ENCODE assay signal across 22 cellular contexts in the genomic region with DNA sequence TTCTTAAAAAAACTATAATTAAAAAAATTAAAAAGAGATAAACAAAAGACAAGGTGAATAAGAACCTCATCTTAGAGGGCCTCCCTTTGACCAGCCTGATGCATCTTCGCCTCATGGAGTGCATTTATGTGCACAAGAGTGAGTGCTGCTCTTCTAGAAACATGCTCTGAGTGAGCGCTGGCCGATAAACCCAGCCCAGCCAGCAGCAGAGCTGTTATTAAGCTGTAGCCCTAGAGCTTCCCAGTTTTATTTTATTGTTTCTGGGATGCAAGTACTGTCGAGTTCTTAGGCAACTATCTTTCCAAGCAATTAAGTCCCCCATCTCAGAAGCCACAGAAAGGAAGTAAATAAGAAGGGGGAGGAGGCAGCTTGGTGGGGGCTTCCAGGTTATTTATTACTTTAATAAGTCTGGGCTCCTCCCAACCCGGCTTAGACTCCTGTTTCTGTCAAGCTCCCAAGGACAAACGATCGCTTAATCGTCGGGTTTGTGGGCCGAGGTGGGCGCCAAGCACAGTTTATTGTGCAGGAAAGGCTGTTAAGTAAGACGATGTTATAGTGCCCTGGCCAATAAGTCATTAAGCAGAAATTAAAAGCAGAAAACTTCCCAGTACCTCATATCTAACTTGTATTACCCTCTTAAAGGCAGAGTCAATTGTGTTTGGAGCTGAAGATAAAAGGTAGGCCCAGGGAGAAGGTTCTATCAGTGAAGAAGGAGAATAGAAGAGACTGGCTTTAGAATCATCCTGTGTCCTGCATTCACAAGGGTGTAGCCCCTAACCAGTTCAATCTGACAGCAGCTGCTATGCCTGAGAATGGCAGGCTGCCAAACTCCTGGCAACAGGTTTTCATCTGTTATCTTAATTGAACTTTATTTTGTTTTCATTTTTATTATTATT.
DNase-seq lines count a peak whose midpoint lies in the region; ATAC-seq, FAIRE-seq and TF ChIP-seq lines count a peak whose summit lies in the region.
"Had no signal": no experiment of that assay in that cellular context is flagged by ENCODE, and none has a peak within 500 bp of the region (broad histone marks: within the 10 kb centered on the region; RNA-seq: fewer than 3 reads in every experiment).

No MANE protein-coding gene starts in this region.

- ATAC-seq in HepG2: no peak
- no peak for ATAC-seq in right lobe of liver
- peak; percentile 76 for ATAC-seq in left colon

- no peak overlapping the region for H2AFZ ChIP-seq in HepG2 (ENCODE audit: low read length)

- CTCF ChIA-PET in HepG2 (lab: Yijun Ruan, JAX; ENCODE audit: low intra/inter-chr PET ratio, low total read pairs) (no interaction called here), Caco-2 (lab: Charles Lee) (no interaction called here)

- peak overlapping the region; percentile 23; the same call in 1 of the 2 replicates for H3K4me2 ChIP-seq in HepG2 (ENCODE audit: low read depth, low read length)

- in situ Hi-C loops in HepG2 (cut with HindIII; ENCODE audit: extremely low pct_ligation_motif_present, low pct_unique_long_range_greater_than_20kb): no loop called here

- intact Hi-C loops in HepG2 (cut with micrococcal nuclease; ENCODE audit: unreplicated experiment): no loop called here
- intact Hi-C loops in right lobe of liver (cut with DNase I): no loop called here
- intact Hi-C loops in left colon (cut with DNase I, micrococcal nuclease): no loop called here
- intact Hi-C loops in Caco-2 (cut with micrococcal nuclease; ENCODE audit: unreplicated experiment): no loop called here

- H3K27me3 Mint-ChIP-seq in Caco-2 (ENCODE audit: insufficient read depth, unreplicated experiment): peaks cover 3% of the 10 kb centered on the region
- peaks cover 12% of the 10 kb centered on the region for H3K27me3 Mint-ChIP-seq in HFFc6 (ENCODE audit: insufficient read depth)

- no peak for TF ChIP-seq RAD21 in HepG2 (CRISPR knock-in tag; IDR thresholded peaks at IDR 0.05)

- BruUV-seq in HepG2 (replicated peaks; lab: Mats Ljungman, UMichigan) (no TSS peak), Caco-2 (replicated peaks; lab: Mats Ljungman, UMichigan) (no TSS peak)

- FAIRE-seq in HepG2 (lab: Jason Lieb, UNC) (no peak), GM12892 (lab: Jason Lieb, UNC) (no peak)
- FAIRE-seq: H1, keratinocyte had no signal

- no peaks in the 10 kb centered on the region for H4K20me1 ChIP-seq in HepG2 (ENCODE audit: insufficient read depth, low read length)

- H3K4me1 Mint-ChIP-seq in Caco-2 (ENCODE audit: low read depth, unreplicated experiment): no peaks in the 10 kb centered on the region
- H3K4me1 Mint-ChIP-seq in HFFc6 (ENCODE audit: low read depth): no peaks in the 10 kb centered on the region
- H3K4me1 Mint-ChIP-seq: CD14-positive monocyte had no signal

- H3K9ac ChIP-seq in HepG2 (ENCODE audit: insufficient read depth, low read depth, low read length): no peak overlapping the region

- no peak overlapping the region for H3K27ac Mint-ChIP-seq in Caco-2 (ENCODE audit: unreplicated experiment)
- no peak overlapping the region for H3K27ac Mint-ChIP-seq in HFFc6
- H3K27ac Mint-ChIP-seq: CD14-positive monocyte; T-helper 2 cell treated with Interferon-gamma antibody and Interleukin-4, amounts not matched to agents 5 μg/mL and 100 μg/mL, for 36 hours had no signal

- H3K9me3 ChIP-seq in HepG2 (ENCODE audit: low read length) (no peaks in the 10 kb centered on the region), right lobe of liver (no peaks in the 10 kb centered on the region), Caco-2 (no peaks in the 10 kb centered on the region)
- H3K9me3 ChIP-seq: MG63, tibial artery had no signal

- H3K36me3 ChIP-seq in HepG2 (replicated peaks in 1 of 2; ENCODE audit: control insufficient read depth in 1 of 2, insufficient read depth in 2 of 2, low read length in 2 of 2) (no peaks in the 10 kb centered on the region), right lobe of liver (no peaks in the 10 kb centered on the region), Caco-2 (ENCODE audit: control insufficient read depth, insufficient read depth, low read length) (no peaks in the 10 kb centered on the region)
- H3K36me3 ChIP-seq: MG63, tibial artery had no signal

- H3K27ac ChIP-seq in HepG2 (ENCODE audit: extremely low read length, insufficient read depth, low read length) (no peak overlapping the region), right lobe of liver (no peak overlapping the region)
- H3K27ac ChIP-seq: tibial artery had no signal

- H3K9me3 Mint-ChIP-seq in Caco-2 (ENCODE audit: unreplicated experiment) (no peaks in the 10 kb centered on the region), HFFc6 (no peaks in the 10 kb centered on the region)
- H3K9me3 Mint-ChIP-seq: CD14-positive monocyte; T-helper 2 cell treated with Interferon-gamma antibody and Interleukin-4, amounts not matched to agents 5 μg/mL and 100 μg/mL, for 36 hours had no signal

- H3K36me3 Mint-ChIP-seq in Caco-2 (ENCODE audit: insufficient read depth, unreplicated experiment) (no peaks in the 10 kb centered on the region), HFFc6 (ENCODE audit: low read depth) (no peaks in the 10 kb centered on the region)
- H3K36me3 Mint-ChIP-seq: CD14-positive monocyte had no signal

- TF ChIP-seq EP300 in HepG2 (IDR thresholded peaks at IDR 0.05; ENCODE audit: low read depth in 2 of 2, low read length in 2 of 2): no peak
- TF ChIP-seq EP300 in HepG2 (CRISPR knock-in tag; IDR thresholded peaks at IDR 0.05; ENCODE audit: borderline replicate concordance): no peak

- H3K27me3 ChIP-seq in HepG2 (ENCODE audit: control insufficient read depth in 1 of 2, insufficient read depth in 2 of 2, low read length in 2 of 2) (no peaks in the 10 kb centered on the region), right lobe of liver (no peaks in the 10 kb centered on the region), Caco-2 (replicated peaks; ENCODE audit: control insufficient read depth, insufficient read depth, low read length) (no peaks in the 10 kb centered on the region)
- H3K27me3 ChIP-seq: MG63, tibial artery had no signal

- H3K4me3 ChIP-seq in HepG2 (replicated peaks in 1 of 3; ENCODE audit: insufficient read depth in 1 of 3, low read depth in 2 of 3, low read length in 3 of 3) (peak overlapping the region in 1 of 3 experiments; percentile 2; a peak in 1 of 6 replicates), right lobe of liver (no peak overlapping the region), Caco-2 (ENCODE audit: low read depth, low read length) (no peak overlapping the region)
- H3K4me3 ChIP-seq: MG63, tibial artery had no signal

- POLR2A ChIA-PET in HepG2 (lab: Yijun Ruan, JAX) (no interaction called here), Caco-2 (lab: Charles Lee) (no interaction called here)

- no peak for DNase-seq in HepG2 (ENCODE audit: low spot score)
- DNase-seq in right lobe of liver: no peak
- DNase-seq in NCI-H69 (lab: John Stamatoyannopoulos, UW): peak; percentile 93
- DNase-seq in left colon: peak; percentile 29
- no peak for DNase-seq in Caco-2
- DNase-seq in NCI-H128 (lab: John Stamatoyannopoulos, UW; ENCODE audit: unreplicated experiment): no peak
- DNase-seq in HFFc6: no peak
- DNase-seq in GM12892 (ENCODE audit: insufficient read length): no peak
- DNase-seq: dermis blood vessel endothelial cell; foreskin fibroblast; hypothalamus; IMR-90; mesendoderm; MG63; NCI-H2107; SIG-M5; stimulated activated naive CD4-positive, alpha-beta T cell; tibial artery had no signal

- TF ChIP-seq POLR2A in HepG2 (IDR thresholded peaks at IDR 0.05; ENCODE audit: insufficient read depth in 1 of 2, low read depth in 2 of 2, low read length in 2 of 2): no peak
- no peak for TF ChIP-seq POLR2A in right lobe of liver (IDR thresholded peaks at IDR 0.05)
- TF ChIP-seq POLR2A in GM12892 (IDR thresholded peaks at IDR 0.05; ENCODE audit: low read depth, low read length): no peak

- H3K4me1 ChIP-seq in HepG2 (ENCODE audit: insufficient read depth, low read length) (no peaks in the 10 kb centered on the region), right lobe of liver (no peaks in the 10 kb centered on the region), Caco-2 (no peaks in the 10 kb centered on the region)
- H3K4me1 ChIP-seq: tibial artery had no signal

- WGBS in HepG2 (ENCODE audit: low lambda C conversion rate): 29% methylated on average over 12 of the region's 12 CpGs
- 70% methylated on average over 9 of the region's 12 CpGs for WGBS in right lobe of liver (ENCODE audit: insufficient coverage, low coverage, low lambda C conversion rate, missing lambda C conversion rate)

- H3K79me2 ChIP-seq in HepG2 (ENCODE audit: insufficient read depth, low read length): no peaks in the 10 kb centered on the region

- TF ChIP-seq CTCF in HepG2 (CRISPR knock-in tag; IDR thresholded peaks at IDR 0.05): no peak
- no peak for TF ChIP-seq CTCF in right lobe of liver (IDR thresholded peaks at IDR 0.05)
- no peak for TF ChIP-seq CTCF in Caco-2 (IDR thresholded peaks at IDR 0.05; ENCODE audit: insufficient read depth in 1 of 2, low read depth in 1 of 2, low read length in 1 of 2, severe bottlenecking in 1 of 2, unreplicated experiment in 1 of 2)
- no peak for TF ChIP-seq CTCF in HFFc6 (IDR thresholded peaks at IDR 0.05)

- H3K4me3 Mint-ChIP-seq in Caco-2 (ENCODE audit: unreplicated experiment): no peak overlapping the region
- H3K4me3 Mint-ChIP-seq in HFFc6: no peak overlapping the region
- H3K4me3 Mint-ChIP-seq: CD14-positive monocyte; T-helper 2 cell treated with Interferon-gamma antibody and Interleukin-4, amounts not matched to agents 5 μg/mL and 100 μg/mL, for 36 hours had no signal

TF ChIP-seq in HepG2, 621 proteins besides CTCF, POLR2A, EP300 and RAD21 (continues in another document):
- no peak for TF ChIP-seq XRCC5 (optimal IDR thresholded peaks at IDR 0.05; ENCODE audit: low read length)
- no peak for TF ChIP-seq MTA3 (CRISPR knock-in tag; IDR thresholded peaks at IDR 0.05)
- TF ChIP-seq ZNF713 (CRISPR knock-in tag; IDR thresholded peaks at IDR 0.05): no peak
- no peak for TF ChIP-seq DPF2 (CRISPR knock-in tag; IDR thresholded peaks at IDR 0.05; ENCODE audit: borderline replicate concordance, low read depth)
- TF ChIP-seq, protein P1, sequence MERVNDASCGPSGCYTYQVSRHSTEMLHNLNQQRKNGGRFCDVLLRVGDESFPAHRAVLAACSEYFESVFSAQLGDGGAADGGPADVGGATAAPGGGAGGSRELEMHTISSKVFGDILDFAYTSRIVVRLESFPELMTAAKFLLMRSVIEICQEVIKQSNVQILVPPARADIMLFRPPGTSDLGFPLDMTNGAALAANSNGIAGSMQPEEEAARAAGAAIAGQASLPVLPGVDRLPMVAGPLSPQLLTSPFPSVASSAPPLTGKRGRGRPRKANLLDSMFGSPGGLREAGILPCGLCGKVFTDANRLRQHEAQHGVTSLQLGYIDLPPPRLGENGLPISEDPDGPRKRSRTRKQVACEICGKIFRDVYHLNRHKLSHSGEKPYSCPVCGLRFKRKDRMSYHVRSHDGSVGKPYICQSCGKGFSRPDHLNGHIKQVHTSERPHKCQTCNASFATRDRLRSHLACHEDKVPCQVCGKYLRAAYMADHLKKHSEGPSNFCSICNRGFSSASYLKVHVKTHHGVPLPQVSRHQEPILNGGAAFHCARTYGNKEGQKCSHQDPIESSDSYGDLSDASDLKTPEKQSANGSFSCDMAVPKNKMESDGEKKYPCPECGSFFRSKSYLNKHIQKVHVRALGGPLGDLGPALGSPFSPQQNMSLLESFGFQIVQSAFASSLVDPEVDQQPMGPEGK (CRISPR knock-in tag; IDR thresholded peaks at IDR 0.05): no peak
- no peak for TF ChIP-seq ATRX (CRISPR knock-in tag; IDR thresholded peaks at IDR 0.05; ENCODE audit: borderline replicate concordance)
- TF ChIP-seq NAIF1 (CRISPR knock-in tag; IDR thresholded peaks at IDR 0.05; ENCODE audit: borderline replicate concordance): no peak

Comparison
In these comparisons a context has a peak if more than half of its experiments do, and no peak if none do; other contexts are left out.
1. DNase-seq: peak in NCI-H69 (single experiment) and left colon (2 of 2); none in HepG2 (single experiment), right lobe of liver (0 of 3), Caco-2 (0 of 2), NCI-H128 (single experiment), HFFc6 (single experiment) and GM12892 (single experiment).